ENCODE assay signal across 1 cellular context in genomic region chr2:235666240-235666781, GRCh38.
TF ChIP-seq lines count a peak whose summit lies in the region.

No MANE protein-coding gene starts in this region.

TF ChIP-seq in HEK293, 187 proteins besides CTCF, POLR2A, EP300 and RAD21 (continued from another document):
- TF ChIP-seq PRDM10 (tag by site-specific recombination; IDR thresholded peaks at IDR 0.05) (peak; percentile 100), ZNF561 (tag by site-specific recombination; IDR thresholded peaks at IDR 0.05; ENCODE audit: borderline replicate concordance) (0 out of 2 replicates have a peak, but pooled peaks have one; percentile 63), BCL6B (tag by site-specific recombination; IDR thresholded peaks at IDR 0.05) (no peak), SP7 (tag by site-specific recombination; IDR thresholded peaks at IDR 0.05) (peak; percentile 49), FEZF1 (tag by site-specific recombination; IDR thresholded peaks at IDR 0.05) (0 out of 2 replicates have a peak, but pooled peaks have one; percentile 18), ZNF558 (tag by site-specific recombination; IDR thresholded peaks at IDR 0.05) (no peak), ZNF580 (tag by site-specific recombination; IDR thresholded peaks at IDR 0.05) (no peak), WT1 (tag by site-specific recombination; IDR thresholded peaks at IDR 0.05) (0 out of 2 replicates have a peak, but pooled peaks have one; percentile 35), ZNF76 (tag by site-specific recombination; IDR thresholded peaks at IDR 0.05; ENCODE audit: borderline replicate concordance, low read depth) (peak; percentile 47; the same call in 1 of the 2 replicates), ZNF366 (tag by site-specific recombination; conservative IDR thresholded peaks at IDR 0.05) (peak; percentile 46), ZBTB17 (tag by site-specific recombination; IDR thresholded peaks at IDR 0.05) (peak; percentile 80), ZNF629 (tag by site-specific recombination; IDR thresholded peaks at IDR 0.05) (peak; percentile 51), ZNF501 (tag by site-specific recombination; IDR thresholded peaks at IDR 0.05) (0 out of 2 replicates have a peak, but pooled peaks have one; percentile 37), ZXDB (tag by site-specific recombination; IDR thresholded peaks at IDR 0.05) (peak; percentile 49; the same call in 1 of the 2 replicates), ZFP69B (tag by site-specific recombination; IDR thresholded peaks at IDR 0.05) (peak; percentile 25; the same call in 1 of the 2 replicates), ZNF292 (tag by site-specific recombination; IDR thresholded peaks at IDR 0.05; ENCODE audit: borderline replicate concordance, low read depth) (no peak)
